ENCODE assay signal across 15 cellular contexts in the genomic region with DNA sequence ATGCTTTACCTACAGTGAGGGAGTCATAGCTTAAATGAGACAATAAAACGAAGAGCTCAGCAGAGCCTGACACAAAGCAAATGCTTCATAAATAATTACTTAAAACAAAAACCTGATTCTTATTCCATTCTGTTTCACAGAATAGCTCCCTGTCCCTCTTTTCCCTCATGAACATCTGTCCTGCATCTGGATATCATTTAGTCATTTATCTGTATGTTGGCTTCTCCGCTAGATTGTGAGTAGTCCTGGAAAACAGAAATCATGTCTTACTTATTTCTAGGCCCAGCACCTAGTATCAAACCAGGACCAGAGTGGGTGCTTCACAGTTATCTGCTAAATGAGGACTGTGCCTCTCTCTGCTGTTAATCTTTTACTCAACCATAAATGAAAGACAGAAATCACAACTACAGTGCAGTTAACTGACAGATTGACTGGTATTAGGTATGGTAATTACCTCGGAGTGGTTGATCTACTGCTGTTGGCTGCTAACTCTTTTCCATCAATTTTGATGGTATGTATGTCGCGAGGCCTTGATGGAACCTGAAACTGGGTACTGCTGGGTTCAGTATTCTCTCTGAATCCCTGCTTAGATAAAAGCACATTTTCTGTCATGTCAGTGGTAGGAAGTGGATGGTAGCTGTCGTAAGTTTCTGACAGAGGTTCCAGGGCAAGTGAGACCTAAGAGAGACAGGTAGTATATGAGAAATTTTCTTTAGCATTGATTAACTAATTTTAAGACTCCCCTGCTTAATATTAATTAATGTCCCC. TPM values are rescaled to one million over a fixed set of nuclear protein-coding genes. Genes with fewer than 3 reads are reported as not detected.
DNase-seq lines count a peak whose midpoint lies in the region; ATAC-seq, FAIRE-seq and TF ChIP-seq lines count a peak whose summit lies in the region.
"Had no signal": no experiment of that assay in that cellular context is flagged by ENCODE, and none has a peak within 500 bp of the region (broad histone marks: within the 10 kb centered on the region; RNA-seq: fewer than 3 reads in every experiment).

No MANE protein-coding gene starts in this region.

- no TSS peak for BruUV-seq in PC-3 (replicated peaks; lab: Mats Ljungman, UMichigan)

- CTCF ChIA-PET in PC-3 (lab: Charles Lee), result no interaction called here

- H3K27me3 ChIP-seq in ACC112 (ENCODE audit: insufficient read depth, low read length) (no peaks in the 10 kb centered on the region), PC-3 (ENCODE audit: low read length) (no peaks in the 10 kb centered on the region), esophagus muscularis mucosa (no peaks in the 10 kb centered on the region), neural cell (ENCODE audit: insufficient read depth, low read depth, low read length) (no peaks in the 10 kb centered on the region)
- H3K27me3 ChIP-seq: neural progenitor cell, Peyer's patch had no signal

- H3K36me3 ChIP-seq in ACC112 (ENCODE audit: insufficient read depth, low read length), result peaks cover 5% of the 10 kb centered on the region
- H3K36me3 ChIP-seq in PC-3 (ENCODE audit: low read depth, low read length), result peaks cover 11% of the 10 kb centered on the region
- peaks cover 0 to 27% (median 8%) of the 10 kb centered on the region in 4 donors for H3K36me3 ChIP-seq in esophagus muscularis mucosa
- peaks cover 17% of the 10 kb centered on the region for H3K36me3 ChIP-seq in neural cell (ENCODE audit: insufficient read depth, low read length)
- H3K36me3 ChIP-seq: neural progenitor cell had no signal

- H3K4me3 ChIP-seq in ACC112 (ENCODE audit: low read depth, low read length) (no peak overlapping the region), PC-3 (ENCODE audit: low read length) (peak overlapping the region; percentile 37), esophagus muscularis mucosa (no peak overlapping the region), neural cell (ENCODE audit: low read length) (peak overlapping the region; percentile 8)
- H3K4me3 ChIP-seq: neural progenitor cell, Peyer's patch had no signal

- intact Hi-C loops in PC-3 (cut with micrococcal nuclease) (no loop called here), esophagus muscularis mucosa (cut with DNase I) (loop anchor here (5.0 kb wide), 1 partner anchor 33 kb away; a partner anchor contains a TSS)

- H3K27ac ChIP-seq in ACC112 (ENCODE audit: low read depth, low read length), result peak overlapping the region; percentile 80
- peak overlapping the region; percentile 91 for H3K27ac ChIP-seq in PC-3 (ENCODE audit: low read length)
- peak overlapping the region; percentile 76 to 81 (median 78) for H3K27ac ChIP-seq in esophagus muscularis mucosa (replicated peaks in 1 of 4)
- H3K27ac ChIP-seq in neural cell (ENCODE audit: low read length), result peak overlapping the region; percentile 57
- H3K27ac ChIP-seq: neural progenitor cell, Peyer's patch had no signal

- H3F3A ChIP-seq in PC-3 (ENCODE audit: low read length, unreplicated experiment) (peaks cover 12% of the 10 kb centered on the region), neural cell (ENCODE audit: insufficient read depth, low read length, poor library complexity, severe bottlenecking) (peaks cover 3% of the 10 kb centered on the region)

- no peak for TF ChIP-seq CTCF in PC-3 (conservative IDR thresholded peaks at IDR 0.05; ENCODE audit: low read depth, low read length)
- no peak for TF ChIP-seq CTCF in esophagus muscularis mucosa (IDR thresholded peaks at IDR 0.05)
- TF ChIP-seq CTCF in neural cell (IDR thresholded peaks at IDR 0.05; ENCODE audit: poor library complexity, severe bottlenecking), result no peak

- H2AFZ ChIP-seq in ACC112 (ENCODE audit: low read length, unreplicated experiment) (no peak overlapping the region), PC-3 (ENCODE audit: low read length) (no peak overlapping the region), neural cell (ENCODE audit: low read depth, low read length) (no peak overlapping the region)
- H2AFZ ChIP-seq: neural progenitor cell had no signal

- no peaks in the 10 kb centered on the region for H3K9me3 ChIP-seq in PC-3 (ENCODE audit: low read length)
- H3K9me3 ChIP-seq in esophagus muscularis mucosa, result no peaks in the 10 kb centered on the region
- no peaks in the 10 kb centered on the region for H3K9me3 ChIP-seq in neural cell (ENCODE audit: low read length)
- H3K9me3 ChIP-seq: Peyer's patch had no signal

- H3K9me2 ChIP-seq in PC-3 (replicated peaks; ENCODE audit: low read length), result no peaks in the 10 kb centered on the region
- no peaks in the 10 kb centered on the region for H3K9me2 ChIP-seq in neural cell (ENCODE audit: insufficient read depth, low read length)

- POLR2A ChIA-PET in PC-3 (lab: Charles Lee; ENCODE audit: unreplicated experiment), result interaction anchor here (1.4 kb wide), 1 partner anchor 32 kb away, joined by 3 read pairs; a partner anchor contains a TSS

- H3K79me2 ChIP-seq in ACC112 (ENCODE audit: control insufficient read depth, insufficient read depth, low read length, unreplicated experiment) (no peaks in the 10 kb centered on the region), PC-3 (ENCODE audit: low read length) (0 out of 2 replicates have a peak, but pooled peaks cover 10% of the 10 kb centered on the region), neural cell (replicated peaks; ENCODE audit: insufficient read depth, low read length) (no peaks in the 10 kb centered on the region)

- WGBS in esophagus muscularis mucosa, result 83% methylated on average over 6 of the region's 6 CpGs

- peaks cover 59% of the 10 kb centered on the region for H3K4me1 ChIP-seq in ACC112 (ENCODE audit: control insufficient read depth, insufficient read depth, low read length, unreplicated experiment)
- H3K4me1 ChIP-seq in PC-3 (ENCODE audit: insufficient read depth, low read length), result peaks cover 59% of the 10 kb centered on the region
- peaks cover 17 to 56% (median 33%) of the 10 kb centered on the region in 4 donors for H3K4me1 ChIP-seq in esophagus muscularis mucosa
- H3K4me1 ChIP-seq: neural progenitor cell, Peyer's patch had no signal

- DNase-seq in PC-3 (no peak), esophagus muscularis mucosa (ENCODE audit: extremely low spot score) (no peak), NCI-H187 (lab: John Stamatoyannopoulos, UW) (no peak), NCI-H1417 treated with DMSO at 0.1 percent for 48 hours (lab: John Stamatoyannopoulos, UW) (no peak), GM19239 (ENCODE audit: insufficient read length, low spot score) (no peak), LoVo (ENCODE audit: low spot score) (no peak)
- DNase-seq: activated CD8-positive, alpha-beta memory T cell treated with anti-CD3 and anti-CD28 coated beads, Interleukin-2, amount 50 U/mL, for 4 hours; GOT3; NCI-H2081 treated with DMSO at 0.1 percent for 48 hours; Peyer's patch; stimulated activated CD4-positive, alpha-beta T cell treated with anti-CD3 and anti-CD28 coated beads, Interleukin-1b, Interleukin-23, amount 100 ng/mL, for 48 hours had no signal

- H4K20me1 ChIP-seq in PC-3 (ENCODE audit: low read length) (no peaks in the 10 kb centered on the region), neural cell (ENCODE audit: insufficient read depth) (no peaks in the 10 kb centered on the region)

- 0 out of 2 replicates have a peak, but pooled peaks have one; percentile 1 for ATAC-seq in PC-3

- TF ChIP-seq RAD21 in neural cell (conservative IDR thresholded peaks at IDR 0.05), result no peak

- H3K9ac ChIP-seq in PC-3 (ENCODE audit: low read length) (peak overlapping the region; percentile 20), neural cell (ENCODE audit: low read length) (no peak overlapping the region)
- H3K9ac ChIP-seq: neural progenitor cell had no signal

- no peak for TF ChIP-seq EP300 in esophagus muscularis mucosa (IDR thresholded peaks at IDR 0.05)
- TF ChIP-seq EP300 in neural cell (conservative IDR thresholded peaks at IDR 0.05; ENCODE audit: poor library complexity, severe bottlenecking), result peak; percentile 76

- no peak for FAIRE-seq in GM19239 (lab: Jason Lieb, UNC)
- FAIRE-seq: TTC549 had no signal

- H3K4me2 ChIP-seq in PC-3 (ENCODE audit: low read length) (peak overlapping the region; percentile 72), neural cell (ENCODE audit: low read length) (no peak overlapping the region)
- H3K4me2 ChIP-seq: neural progenitor cell had no signal

- no peak for TF ChIP-seq POLR2A in esophagus muscularis mucosa (IDR thresholded peaks at IDR 0.05; ENCODE audit: low read depth)

TF ChIP-seq in neural cell, 6 proteins besides CTCF, POLR2A, EP300 and RAD21:
- TF ChIP-seq POLR2AphosphoS5 (IDR thresholded peaks at IDR 0.05) (peak; percentile 22), EZH2 (IDR thresholded peaks at IDR 0.05; ENCODE audit: borderline replicate concordance, insufficient read depth, low read length, poor library complexity, severe bottlenecking) (no peak)

RNA-seq across cellular contexts. Expression of a gene that starts 31.5 kb away (rescaled TPM):
- total RNA-seq in PC-3 (2014; rRNA removed) (27.3 and 32.6 TPM in 2 replicates), esophagus muscularis mucosa (10 to 100 TPM; 17.9 to 31.5 (median 22.4) TPM)
- 11.4 and 13.2 TPM in 2 replicates for polyA plus RNA-seq in neural cell
- polyA minus RNA-seq in neural cell, result 42.3 and 43.1 TPM in 2 replicates

RNA-seq across cellular contexts. Expression of a gene that starts 31.8 kb away (rescaled TPM):
- 48.4 and 66.2 TPM in 2 replicates for total RNA-seq in PC-3 (2014; rRNA removed)
- 10 to 100 TPM; 25.3 to 45.2 (median 31.0) TPM for total RNA-seq in esophagus muscularis mucosa
- 49.5 and 59.4 TPM in 2 replicates for polyA plus RNA-seq in neural cell
- 57.0 and 70.4 TPM in 2 replicates for polyA minus RNA-seq in neural cell

Comparison
In these comparisons a context has a peak if more than half of its experiments do, and no peak if none do; other contexts are left out.
1. H3K4me3 ChIP-seq: peak in PC-3 (single experiment) and neural cell (single experiment); none in ACC112 (single experiment) and esophagus muscularis mucosa (0 of 4).
2. Peak in every context shown above with its lines, with median percentiles within 50 percentile points of each other: H3K27ac ChIP-seq.